Comparison of ENCODE assay signal across 11 cellular contexts in genomic region chr10:79268100-79268670, GRCh38.
DNase-seq lines count a peak whose midpoint lies in the region; ATAC-seq, FAIRE-seq and TF ChIP-seq lines count a peak whose summit lies in the region.
"Had no signal": no experiment of that assay in that cellular context is flagged by ENCODE, and none has a peak within 500 bp of the region (broad histone marks: within the 10 kb centered on the region; RNA-seq: fewer than 3 reads in every experiment).

No MANE protein-coding gene starts in this region.

- H3K27ac Mint-ChIP-seq in activated T-helper 17 cell treated with anti-CD3 and anti-CD28 coated beads, Interleukin-2, amount 50 U/mL, for 72 hours: peak overlapping the region; percentile 20

- H3K27ac ChIP-seq in spleen: peak overlapping the region in 6 of 8 donors; percentile 83 to 93 (median 86)
- H3K27ac ChIP-seq: VCaP had no signal

- 72 to 87% (median 82%) methylated on average over 9 to 16 of the region's 16 CpGs for WGBS in spleen, 5 donors

- no peaks in the 10 kb centered on the region for H3K27me3 Mint-ChIP-seq in activated T-helper 17 cell treated with anti-CD3 and anti-CD28 coated beads, Interleukin-2, amount 50 U/mL, for 72 hours

- peak; percentile 26 for FAIRE-seq in GM12891 (lab: Jason Lieb, UNC)
- FAIRE-seq: keratinocyte had no signal

- peaks cover 70 to 100% (median 95%) of the 10 kb centered on the region in 6 donors for H3K4me1 ChIP-seq in spleen

- no peak overlapping the region for H3K4me3 Mint-ChIP-seq in activated T-helper 17 cell treated with anti-CD3 and anti-CD28 coated beads, Interleukin-2, amount 50 U/mL, for 72 hours

- no peaks in the 10 kb centered on the region for H3K9me3 ChIP-seq in spleen

- H3K9me3 Mint-ChIP-seq in activated T-helper 17 cell treated with anti-CD3 and anti-CD28 coated beads, Interleukin-2, amount 50 U/mL, for 72 hours: no peaks in the 10 kb centered on the region

- H3K4me1 Mint-ChIP-seq in activated T-helper 17 cell treated with anti-CD3 and anti-CD28 coated beads, Interleukin-2, amount 50 U/mL, for 72 hours: peaks cover 27% of the 10 kb centered on the region

- TF ChIP-seq POLR2A in GM12891 (IDR thresholded peaks at IDR 0.05; ENCODE audit: low read depth, low read length): no peak
- no peak for TF ChIP-seq POLR2A in spleen (IDR thresholded peaks at IDR 0.05)

- peaks cover 17% of the 10 kb centered on the region for H3K36me3 Mint-ChIP-seq in activated T-helper 17 cell treated with anti-CD3 and anti-CD28 coated beads, Interleukin-2, amount 50 U/mL, for 72 hours (ENCODE audit: low read depth)

- ATAC-seq in activated T-helper 17 cell treated with anti-CD3 and anti-CD28 coated beads, Interleukin-2, amount 50 U/mL, for 72 hours (replicated peaks): no peak
- ATAC-seq in GM18861 (IDR thresholded peaks at IDR 0.05; ENCODE audit: unreplicated experiment) (no peak), GM21526 (IDR thresholded peaks at IDR 0.05; ENCODE audit: low FRiP score, unreplicated experiment) (no peak)

- no peaks in the 10 kb centered on the region for H3K27me3 ChIP-seq in spleen (replicated peaks in 1 of 7)

- DNase-seq in GM12891 (ENCODE audit: insufficient read length, low spot score) (no peak), foreskin fibroblast (peak; percentile 57 to 78), spleen (no peak), HT-29 (ENCODE audit: low spot score) (no peak), OCI-M1 (lab: John Stamatoyannopoulos, UW) (no peak)
- DNase-seq: NCI-H510A treated with DMSO at 0.1 percent for 48 hours had no signal

- peaks cover 0 to 53% (median 0%) of the 10 kb centered on the region in 6 donors for H3K36me3 ChIP-seq in spleen

- H3K4me3 ChIP-seq in foreskin fibroblast (ENCODE audit: low read depth in 1 of 2, low read length in 2 of 2) (no peak overlapping the region), spleen (peak overlapping the region in 1 of 8 donors; percentile 55)

- TF ChIP-seq CTCF in foreskin fibroblast (IDR thresholded peaks at IDR 0.05; ENCODE audit: low read depth, low read length): no peak
- TF ChIP-seq CTCF in spleen (IDR thresholded peaks at IDR 0.05 in 8 of 11, conservative IDR thresholded peaks at IDR 0.05 in 3 of 11): no peak

- intact Hi-C loops in spleen (cut with DNase I; ENCODE audit: low total_unique reads): no loop called here

TF ChIP-seq in GM12891, 5 proteins besides CTCF, POLR2A, EP300 and RAD21:
- TF ChIP-seq SPI1 (IDR thresholded peaks at IDR 0.05; ENCODE audit: low read depth, low read length): no peak

Comparison
In these comparisons a context has a peak if more than half of its experiments do, and no peak if none do; other contexts are left out.
1. DNase-seq: peak in foreskin fibroblast (2 of 2); none in GM12891 (single experiment), spleen (single experiment), HT-29 (single experiment) and OCI-M1 (single experiment).